In the genomic region with DNA sequence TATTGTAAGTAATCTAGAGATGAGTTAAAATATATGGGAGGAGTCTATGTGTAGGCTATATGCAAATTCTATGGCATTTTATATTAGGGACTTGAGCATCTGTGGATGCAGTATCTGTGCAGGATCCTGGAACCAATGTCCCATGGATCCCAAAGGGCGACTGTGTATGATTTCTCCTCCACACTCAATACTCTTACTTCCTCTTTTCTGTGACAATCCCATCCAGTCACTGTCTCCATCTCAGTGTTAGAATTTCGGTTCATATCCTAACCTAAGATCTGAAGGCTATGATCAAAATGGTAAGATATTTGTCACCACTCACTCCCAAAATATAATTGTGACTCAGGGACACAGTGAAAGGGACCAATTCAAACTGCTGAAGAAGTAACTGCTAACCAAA, we compare ENCODE assay signal across 21 cellular contexts.
"Had no signal": no experiment of that assay in that cellular context is flagged by ENCODE, and none has a peak within 500 bp of the region (broad histone marks: within the 10 kb centered on the region; RNA-seq: fewer than 3 reads in every experiment).

No MANE protein-coding gene starts in this region.

- H3K27ac ChIP-seq: epithelial cell of prostate, esophagus muscularis mucosa, gastrocnemius medialis, heart right ventricle, parathyroid adenoma, prostate gland, right lobe of liver, tibial artery, upper lobe of right lung, vagina had no signal

- H3K27me3 ChIP-seq: esophagus muscularis mucosa, gastrocnemius medialis, right lobe of liver, upper lobe of right lung, vagina had no signal

- ATAC-seq: effector memory CD8-positive, alpha-beta T cell; gastrocnemius medialis; naive thymus-derived CD4-positive, alpha-beta T cell; right lobe of liver; stimulated activated effector memory CD8-positive, alpha-beta T cell treated with anti-CD3 and anti-CD28 coated beads, Interleukin-12 subunit alpha, Interleukin-12 subunit beta, amount 100 ng/mL, for 72 hours; stimulated activated naive CD8-positive, alpha-beta T cell treated with anti-CD3 and anti-CD28 coated beads, Interleukin-15, Interleukin-2, amounts not matched to agents 100 U/mL and 50 U/mL, for 24 hours; upper lobe of right lung had no signal

- H3K79me2 ChIP-seq: parathyroid adenoma had no signal

- H2AFZ ChIP-seq: parathyroid adenoma had no signal

- FAIRE-seq: islet of Langerhans had no signal

- DNase-seq: effector memory CD8-positive, alpha-beta T cell; gastrocnemius medialis; heart right ventricle; hypothalamus; kidney glomerular epithelial cell; naive thymus-derived CD4-positive, alpha-beta T cell; nephron progenitor cell; retina; right lobe of liver; stimulated activated CD4-positive, alpha-beta T cell treated with anti-CD3 and anti-CD28 coated beads, Interleukin-4, amount 100 ng/mL, for 1 hour; stimulated activated CD8-positive, alpha-beta memory T cell treated with anti-CD3 and anti-CD28 coated beads, Interleukin-4, amount 100 ng/mL, for 48 hours; stimulated activated naive CD8-positive, alpha-beta T cell treated with anti-CD3 and anti-CD28 coated beads, Interleukin-15, Interleukin-2, amounts not matched to agents 100 U/mL and 50 U/mL, for 24 hours; tibial artery; upper lobe of right lung had no signal

- H3K9me3 ChIP-seq: esophagus muscularis mucosa, gastrocnemius medialis, heart right ventricle, prostate gland, right lobe of liver, tibial artery, upper lobe of right lung, vagina had no signal

- H3K9ac ChIP-seq: parathyroid adenoma had no signal

- H3K4me3 ChIP-seq: esophagus muscularis mucosa, gastrocnemius medialis, heart right ventricle, prostate gland, right lobe of liver, tibial artery, upper lobe of right lung, vagina had no signal

- H3K4me1 ChIP-seq: esophagus muscularis mucosa, gastrocnemius medialis, heart right ventricle, parathyroid adenoma, prostate gland, right lobe of liver, tibial artery, upper lobe of right lung, vagina had no signal

- H3K36me3 ChIP-seq: esophagus muscularis mucosa, gastrocnemius medialis, heart right ventricle, prostate gland, right lobe of liver, tibial artery, upper lobe of right lung, vagina had no signal
